ENCODE assay signal across 1 cellular context in the genomic region with DNA sequence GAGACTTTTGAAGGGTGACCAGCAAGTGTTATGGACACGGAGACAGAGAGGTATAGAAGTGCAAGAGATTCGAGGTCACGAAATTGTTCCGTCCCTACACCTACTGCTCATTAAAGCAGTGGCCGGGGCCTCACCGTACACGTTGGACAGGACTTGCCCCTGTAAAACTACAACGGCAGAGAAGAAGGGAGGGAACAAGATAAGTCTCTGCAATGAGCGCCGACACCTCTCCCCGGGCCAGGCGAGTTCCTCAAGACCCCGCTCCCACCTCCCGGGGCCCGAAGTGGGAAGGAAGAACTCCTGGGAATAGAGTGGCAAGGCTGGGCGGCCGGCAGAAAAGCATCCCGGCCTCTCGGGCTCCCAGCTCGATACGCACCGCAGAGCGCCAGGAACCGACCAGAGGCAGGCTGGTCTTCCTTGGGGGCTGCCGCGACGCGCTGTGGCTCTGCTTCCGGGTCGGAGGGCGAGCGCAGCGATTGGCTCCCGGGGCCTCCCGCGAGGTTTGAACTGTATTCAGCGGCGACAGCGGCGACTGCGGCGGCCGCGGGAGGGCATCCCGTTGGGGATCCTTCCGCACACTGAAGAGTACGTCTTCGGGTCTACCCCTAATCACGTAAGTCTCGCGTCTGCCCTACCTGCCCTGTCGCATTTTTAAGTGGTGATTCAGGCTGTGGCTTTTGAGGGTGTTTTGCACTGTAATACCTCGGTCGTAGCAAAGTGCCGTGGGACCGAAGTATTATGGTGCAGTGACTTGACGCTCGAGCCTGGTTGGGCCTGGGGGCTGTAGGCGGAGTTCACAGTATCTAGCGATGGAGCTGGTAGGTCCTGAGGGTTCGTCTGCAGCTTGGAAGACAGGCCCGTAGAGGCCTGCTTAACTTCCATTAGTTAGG.
TF ChIP-seq lines count a peak whose summit lies in the region.

NUP37 (minus strand) TSS at position 441 of the 890 bp plus-strand sequence. CDS start 1,596 bp downstream, outside the sequence.
A gene with protein sequence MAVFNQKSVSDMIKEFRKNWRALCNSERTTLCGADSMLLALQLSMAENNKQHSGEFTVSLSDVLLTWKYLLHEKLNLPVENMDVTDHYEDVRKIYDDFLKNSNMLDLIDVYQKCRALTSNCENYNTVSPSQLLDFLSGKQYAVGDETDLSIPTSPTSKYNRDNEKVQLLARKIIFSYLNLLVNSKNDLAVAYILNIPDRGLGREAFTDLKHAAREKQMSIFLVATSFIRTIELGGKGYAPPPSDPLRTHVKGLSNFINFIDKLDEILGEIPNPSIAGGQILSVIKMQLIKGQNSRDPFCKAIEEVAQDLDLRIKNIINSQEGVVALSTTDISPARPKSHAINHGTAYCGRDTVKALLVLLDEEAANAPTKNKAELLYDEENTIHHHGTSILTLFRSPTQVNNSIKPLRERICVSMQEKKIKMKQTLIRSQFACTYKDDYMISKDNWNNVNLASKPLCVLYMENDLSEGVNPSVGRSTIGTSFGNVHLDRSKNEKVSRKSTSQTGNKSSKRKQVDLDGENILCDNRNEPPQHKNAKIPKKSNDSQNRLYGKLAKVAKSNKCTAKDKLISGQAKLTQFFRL (plus strand): TSS at position 510 of the 890 bp plus-strand sequence. CDS start 3,706 bp downstream, outside the sequence.

TF ChIP-seq in HepG2, 621 proteins besides CTCF, POLR2A, EP300 and RAD21 (continued from another document and continues in another):
- no peak for TF ChIP-seq DMTF1 (CRISPR knock-in tag; IDR thresholded peaks at IDR 0.05)
- no peak for TF ChIP-seq ZNF136 (CRISPR knock-in tag; IDR thresholded peaks at IDR 0.05; ENCODE audit: low read depth)
- TF ChIP-seq, protein P1, sequence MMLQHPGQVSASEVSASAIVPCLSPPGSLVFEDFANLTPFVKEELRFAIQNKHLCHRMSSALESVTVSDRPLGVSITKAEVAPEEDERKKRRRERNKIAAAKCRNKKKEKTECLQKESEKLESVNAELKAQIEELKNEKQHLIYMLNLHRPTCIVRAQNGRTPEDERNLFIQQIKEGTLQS (CRISPR knock-in tag; IDR thresholded peaks at IDR 0.05) = peak; percentile 70; the same call in 1 of the 2 replicates
- peak; percentile 97 for TF ChIP-seq SMYD3 (CRISPR knock-in tag; IDR thresholded peaks at IDR 0.05)
- no peak; the same call in none of the 2 replicates for TF ChIP-seq HES4 (CRISPR knock-in tag; IDR thresholded peaks at IDR 0.05; ENCODE audit: borderline replicate concordance)
- no peak for TF ChIP-seq ZMYM2 (CRISPR knock-in tag; IDR thresholded peaks at IDR 0.05)
- TF ChIP-seq, protein P2, sequence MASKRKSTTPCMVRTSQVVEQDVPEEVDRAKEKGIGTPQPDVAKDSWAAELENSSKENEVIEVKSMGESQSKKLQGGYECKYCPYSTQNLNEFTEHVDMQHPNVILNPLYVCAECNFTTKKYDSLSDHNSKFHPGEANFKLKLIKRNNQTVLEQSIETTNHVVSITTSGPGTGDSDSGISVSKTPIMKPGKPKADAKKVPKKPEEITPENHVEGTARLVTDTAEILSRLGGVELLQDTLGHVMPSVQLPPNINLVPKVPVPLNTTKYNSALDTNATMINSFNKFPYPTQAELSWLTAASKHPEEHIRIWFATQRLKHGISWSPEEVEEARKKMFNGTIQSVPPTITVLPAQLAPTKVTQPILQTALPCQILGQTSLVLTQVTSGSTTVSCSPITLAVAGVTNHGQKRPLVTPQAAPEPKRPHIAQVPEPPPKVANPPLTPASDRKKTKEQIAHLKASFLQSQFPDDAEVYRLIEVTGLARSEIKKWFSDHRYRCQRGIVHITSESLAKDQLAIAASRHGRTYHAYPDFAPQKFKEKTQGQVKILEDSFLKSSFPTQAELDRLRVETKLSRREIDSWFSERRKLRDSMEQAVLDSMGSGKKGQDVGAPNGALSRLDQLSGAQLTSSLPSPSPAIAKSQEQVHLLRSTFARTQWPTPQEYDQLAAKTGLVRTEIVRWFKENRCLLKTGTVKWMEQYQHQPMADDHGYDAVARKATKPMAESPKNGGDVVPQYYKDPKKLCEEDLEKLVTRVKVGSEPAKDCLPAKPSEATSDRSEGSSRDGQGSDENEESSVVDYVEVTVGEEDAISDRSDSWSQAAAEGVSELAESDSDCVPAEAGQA (IDR thresholded peaks at IDR 0.05; ENCODE audit: low read depth) = no peak
- TF ChIP-seq, protein P2 (CRISPR knock-in tag; IDR thresholded peaks at IDR 0.05; ENCODE audit: borderline replicate concordance) = no peak
- TF ChIP-seq ZNF562 (CRISPR knock-in tag; IDR thresholded peaks at IDR 0.05; ENCODE audit: borderline replicate concordance) = no peak
- peak; percentile 85; the same call in 1 of the 2 replicates for TF ChIP-seq NFKB2 (CRISPR knock-in tag; IDR thresholded peaks at IDR 0.05; ENCODE audit: borderline replicate concordance)
- no peak for TF ChIP-seq CC2D1A (CRISPR knock-in tag; IDR thresholded peaks at IDR 0.05)
- TF ChIP-seq HHEX (CRISPR knock-in tag; IDR thresholded peaks at IDR 0.05) = no peak
- TF ChIP-seq HINFP (CRISPR knock-in tag; IDR thresholded peaks at IDR 0.05; ENCODE audit: low read depth) = no peak
- TF ChIP-seq, protein P3, sequence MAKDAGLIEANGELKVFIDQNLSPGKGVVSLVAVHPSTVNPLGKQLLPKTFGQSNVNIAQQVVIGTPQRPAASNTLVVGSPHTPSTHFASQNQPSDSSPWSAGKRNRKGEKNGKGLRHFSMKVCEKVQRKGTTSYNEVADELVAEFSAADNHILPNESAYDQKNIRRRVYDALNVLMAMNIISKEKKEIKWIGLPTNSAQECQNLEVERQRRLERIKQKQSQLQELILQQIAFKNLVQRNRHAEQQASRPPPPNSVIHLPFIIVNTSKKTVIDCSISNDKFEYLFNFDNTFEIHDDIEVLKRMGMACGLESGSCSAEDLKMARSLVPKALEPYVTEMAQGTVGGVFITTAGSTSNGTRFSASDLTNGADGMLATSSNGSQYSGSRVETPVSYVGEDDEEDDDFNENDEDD (CRISPR knock-in tag; IDR thresholded peaks at IDR 0.05; ENCODE audit: borderline replicate concordance) = peak; percentile 99
- TF ChIP-seq MIER2 (CRISPR knock-in tag; IDR thresholded peaks at IDR 0.05) = peak; percentile 51; the same call in 1 of the 2 replicates
- TF ChIP-seq FOXJ3 (CRISPR knock-in tag; IDR thresholded peaks at IDR 0.05; ENCODE audit: borderline replicate concordance) = peak; percentile 66; the same call in 1 of the 2 replicates
- peak; percentile 65; the same call in 1 of the 2 replicates for TF ChIP-seq RNF2 (conservative IDR thresholded peaks at IDR 0.05; ENCODE audit: low read depth)
- TF ChIP-seq SRSF1 (optimal IDR thresholded peaks at IDR 0.05; ENCODE audit: low read depth, low read length) = peak; percentile 61
- TF ChIP-seq TRIM22 (IDR thresholded peaks at IDR 0.05) = no peak
- TF ChIP-seq ESRRA (CRISPR knock-in tag; IDR thresholded peaks at IDR 0.05; ENCODE audit: low read depth) = no peak
- TF ChIP-seq, protein P4, sequence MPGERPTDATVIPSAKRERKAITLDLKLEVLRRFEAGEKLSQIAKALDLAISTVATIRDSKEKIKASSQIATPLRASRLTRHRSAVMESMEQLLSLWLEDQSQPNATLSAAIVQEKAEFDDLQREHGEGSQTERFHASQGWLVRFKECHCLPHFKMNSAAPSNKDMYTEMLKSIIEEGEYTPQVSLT (CRISPR knock-in tag; IDR thresholded peaks at IDR 0.05; ENCODE audit: borderline replicate concordance, low read depth) = no peak
- peak; percentile 87 for TF ChIP-seq ZFY (CRISPR knock-in tag; IDR thresholded peaks at IDR 0.05)
- peak; percentile 94 for TF ChIP-seq TARDBP (CRISPR knock-in tag; IDR thresholded peaks at IDR 0.05)
- TF ChIP-seq, protein P5, sequence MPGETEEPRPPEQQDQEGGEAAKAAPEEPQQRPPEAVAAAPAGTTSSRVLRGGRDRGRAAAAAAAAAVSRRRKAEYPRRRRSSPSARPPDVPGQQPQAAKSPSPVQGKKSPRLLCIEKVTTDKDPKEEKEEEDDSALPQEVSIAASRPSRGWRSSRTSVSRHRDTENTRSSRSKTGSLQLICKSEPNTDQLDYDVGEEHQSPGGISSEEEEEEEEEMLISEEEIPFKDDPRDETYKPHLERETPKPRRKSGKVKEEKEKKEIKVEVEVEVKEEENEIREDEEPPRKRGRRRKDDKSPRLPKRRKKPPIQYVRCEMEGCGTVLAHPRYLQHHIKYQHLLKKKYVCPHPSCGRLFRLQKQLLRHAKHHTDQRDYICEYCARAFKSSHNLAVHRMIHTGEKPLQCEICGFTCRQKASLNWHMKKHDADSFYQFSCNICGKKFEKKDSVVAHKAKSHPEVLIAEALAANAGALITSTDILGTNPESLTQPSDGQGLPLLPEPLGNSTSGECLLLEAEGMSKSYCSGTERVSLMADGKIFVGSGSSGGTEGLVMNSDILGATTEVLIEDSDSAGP (CRISPR knock-in tag; IDR thresholded peaks at IDR 0.05; ENCODE audit: borderline replicate concordance) = peak; percentile 88
- TF ChIP-seq ZNF878 (CRISPR knock-in tag; IDR thresholded peaks at IDR 0.05) = peak; percentile 90; the same call in 1 of the 2 replicates
- TF ChIP-seq ZNF280B (CRISPR knock-in tag; IDR thresholded peaks at IDR 0.05; ENCODE audit: borderline replicate concordance) = no peak; the same call in 1 of the 2 replicates
- no peak for TF ChIP-seq ZNF530 (CRISPR knock-in tag; IDR thresholded peaks at IDR 0.05; ENCODE audit: low read depth)
- no peak for TF ChIP-seq ZNF577 (CRISPR knock-in tag; IDR thresholded peaks at IDR 0.05; ENCODE audit: borderline replicate concordance, low read depth)
- TF ChIP-seq BCL6 (CRISPR knock-in tag; IDR thresholded peaks at IDR 0.05) = 0 out of 2 replicates have a peak, but pooled peaks have one; percentile 8
- TF ChIP-seq, protein P6, sequence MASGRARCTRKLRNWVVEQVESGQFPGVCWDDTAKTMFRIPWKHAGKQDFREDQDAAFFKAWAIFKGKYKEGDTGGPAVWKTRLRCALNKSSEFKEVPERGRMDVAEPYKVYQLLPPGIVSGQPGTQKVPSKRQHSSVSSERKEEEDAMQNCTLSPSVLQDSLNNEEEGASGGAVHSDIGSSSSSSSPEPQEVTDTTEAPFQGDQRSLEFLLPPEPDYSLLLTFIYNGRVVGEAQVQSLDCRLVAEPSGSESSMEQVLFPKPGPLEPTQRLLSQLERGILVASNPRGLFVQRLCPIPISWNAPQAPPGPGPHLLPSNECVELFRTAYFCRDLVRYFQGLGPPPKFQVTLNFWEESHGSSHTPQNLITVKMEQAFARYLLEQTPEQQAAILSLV (CRISPR knock-in tag; IDR thresholded peaks at IDR 0.05; ENCODE audit: borderline replicate concordance) = 0 out of 2 replicates have a peak, but pooled peaks have one; percentile 65
- no peak; the same call in 1 of the 2 replicates for TF ChIP-seq SP140L (CRISPR knock-in tag; IDR thresholded peaks at IDR 0.05; ENCODE audit: borderline replicate concordance)
